ENCODE assay signal across 1 cellular context in genomic region chr10:100130786-100131185, GRCh38.
TF ChIP-seq lines count a peak whose summit lies in the region.

No MANE protein-coding gene starts in this region.

TF ChIP-seq in HepG2, 621 proteins besides CTCF, POLR2A, EP300 and RAD21:
- no peak for TF ChIP-seq NCOA1 (CRISPR knock-in tag; IDR thresholded peaks at IDR 0.05)
- no peak for TF ChIP-seq SMAD3 (CRISPR knock-in tag; IDR thresholded peaks at IDR 0.05)
